ENCODE assay signal across 1 cellular context in the genomic region with DNA sequence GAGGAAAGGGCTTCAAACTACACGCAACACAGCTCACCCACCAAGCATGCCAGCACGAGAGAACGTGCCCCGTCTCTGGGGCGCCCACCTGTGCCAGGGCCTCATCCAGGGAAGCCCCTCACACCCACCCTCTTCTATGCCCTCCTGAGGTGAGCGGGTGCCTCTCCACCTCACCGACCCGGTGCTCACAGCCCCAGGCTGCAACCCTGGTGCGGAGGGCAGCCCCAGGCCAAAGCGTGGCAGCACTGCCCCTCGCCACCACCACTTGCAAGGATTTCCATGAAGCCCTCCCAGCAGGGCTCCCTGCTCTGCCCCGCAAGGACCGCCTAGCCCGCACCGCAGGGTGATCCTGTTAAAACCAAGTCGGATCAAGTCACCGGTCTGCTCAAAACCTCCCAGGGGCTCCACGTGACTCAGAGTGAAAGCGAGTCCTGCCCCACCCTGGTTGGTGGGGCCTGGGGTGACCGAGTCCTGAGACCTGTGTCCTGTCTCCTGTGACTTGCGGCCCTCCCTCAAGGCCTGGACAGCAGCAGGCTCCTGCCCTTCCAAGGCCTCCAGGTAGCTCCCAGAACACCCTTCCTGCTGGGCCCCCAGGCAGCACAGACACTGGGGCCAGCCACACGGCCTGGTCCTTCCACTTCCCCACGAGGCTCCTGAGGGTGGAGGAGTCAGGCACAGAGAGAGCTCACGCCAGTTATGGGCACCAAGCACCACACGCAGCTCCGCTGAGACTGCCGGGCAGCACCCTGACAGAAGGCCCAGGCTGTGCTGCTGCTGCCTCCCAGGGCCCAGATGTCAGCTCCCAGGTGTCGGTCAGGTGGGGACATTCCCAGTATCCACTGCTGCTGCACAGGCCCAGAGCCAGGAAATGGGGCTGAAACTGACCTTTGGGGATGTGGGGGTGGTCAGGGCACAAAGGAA.
TF ChIP-seq lines count a peak whose summit lies in the region.

No MANE protein-coding gene starts in this region.

TF ChIP-seq in GM23338, 12 proteins besides CTCF, POLR2A, EP300 and RAD21:
- TF ChIP-seq, protein P1, sequence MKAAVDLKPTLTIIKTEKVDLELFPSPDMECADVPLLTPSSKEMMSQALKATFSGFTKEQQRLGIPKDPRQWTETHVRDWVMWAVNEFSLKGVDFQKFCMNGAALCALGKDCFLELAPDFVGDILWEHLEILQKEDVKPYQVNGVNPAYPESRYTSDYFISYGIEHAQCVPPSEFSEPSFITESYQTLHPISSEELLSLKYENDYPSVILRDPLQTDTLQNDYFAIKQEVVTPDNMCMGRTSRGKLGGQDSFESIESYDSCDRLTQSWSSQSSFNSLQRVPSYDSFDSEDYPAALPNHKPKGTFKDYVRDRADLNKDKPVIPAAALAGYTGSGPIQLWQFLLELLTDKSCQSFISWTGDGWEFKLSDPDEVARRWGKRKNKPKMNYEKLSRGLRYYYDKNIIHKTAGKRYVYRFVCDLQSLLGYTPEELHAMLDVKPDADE (IDR thresholded peaks at IDR 0.05): no peak
